20 cellular contexts compared by ENCODE assay signal in genomic region chrX:152876931-152877840, GRCh38. TPM values are rescaled to one million over a fixed set of nuclear protein-coding genes. Genes with fewer than 3 reads are reported as not detected.
DNase-seq lines count a peak whose midpoint lies in the region; ATAC-seq and TF ChIP-seq lines count a peak whose summit lies in the region.
"Had no signal": no experiment of that assay in that cellular context is flagged by ENCODE, and none has a peak within 500 bp of the region (broad histone marks: within the 10 kb centered on the region; RNA-seq: fewer than 3 reads in every experiment).

No MANE protein-coding gene starts in this region.

- POLR2A ChIA-PET in PC-9 (lab: Charles Lee; ENCODE audit: unreplicated experiment): no interaction called here

- H3K9me2 ChIP-seq in PC-9 (ENCODE audit: insufficient read depth): no peaks in the 10 kb centered on the region

- H3K4me2 ChIP-seq in PC-9: no peak overlapping the region

- no peak for TF ChIP-seq CTCF in RWPE2 (IDR thresholded peaks at IDR 0.05; ENCODE audit: poor library complexity, severe bottlenecking)
- no peak for TF ChIP-seq CTCF in epithelial cell of esophagus (IDR thresholded peaks at IDR 0.05; ENCODE audit: insufficient read depth, low read depth, low read length, missing control alignments)
- no peak for TF ChIP-seq CTCF in suprapubic skin (IDR thresholded peaks at IDR 0.05)
- TF ChIP-seq CTCF in PC-9 (conservative IDR thresholded peaks at IDR 0.05): no peak

- H3K27me3 ChIP-seq in RWPE2 (ENCODE audit: insufficient read depth, poor library complexity, severe bottlenecking): no peaks in the 10 kb centered on the region
- no peaks in the 10 kb centered on the region for H3K27me3 ChIP-seq in suprapubic skin
- H3K27me3 ChIP-seq in PC-9 (ENCODE audit: insufficient read depth, low read depth): no peaks in the 10 kb centered on the region
- H3K27me3 ChIP-seq: BE2C, Peyer's patch had no signal

- H3K36me3 ChIP-seq in RWPE2 (ENCODE audit: low read depth): no peaks in the 10 kb centered on the region
- no peaks in the 10 kb centered on the region for H3K36me3 ChIP-seq in suprapubic skin
- H3K36me3 ChIP-seq in PC-9 (ENCODE audit: low read depth): no peaks in the 10 kb centered on the region
- H3K36me3 ChIP-seq: BE2C, Peyer's patch had no signal

- H3K9me3 ChIP-seq in RWPE2 (ENCODE audit: severe bottlenecking) (no peaks in the 10 kb centered on the region), suprapubic skin (no peaks in the 10 kb centered on the region), PC-9 (ENCODE audit: insufficient read depth, low read depth) (no peaks in the 10 kb centered on the region)
- H3K9me3 ChIP-seq: BE2C, Peyer's patch had no signal

- WGBS in suprapubic skin: 80% methylated on average over 8 of the region's 10 CpGs

- TF ChIP-seq POLR2A in suprapubic skin (IDR thresholded peaks at IDR 0.05): no peak

- no peaks in the 10 kb centered on the region for H3K79me2 ChIP-seq in PC-9 (ENCODE audit: low read depth)

- CTCF ChIA-PET in PC-9 (lab: Charles Lee): no interaction called here

- no peak for TF ChIP-seq EP300 in suprapubic skin (IDR thresholded peaks at IDR 0.05)

- H3K4me1 ChIP-seq in RWPE2 (ENCODE audit: insufficient read depth, poor library complexity, severe bottlenecking) (peaks cover 7% of the 10 kb centered on the region), suprapubic skin (peaks cover 10% of the 10 kb centered on the region), PC-9 (replicated peaks; ENCODE audit: insufficient read depth) (no peaks in the 10 kb centered on the region)
- H3K4me1 ChIP-seq: BE2C, Peyer's patch had no signal

- peak; percentile 61 for ATAC-seq in RWPE2 (ENCODE audit: low read depth)
- ATAC-seq in left lobe of liver: peak; percentile 86
- ATAC-seq: K562, Right ventricle myocardium inferior had no signal

- H3K4me3 ChIP-seq in RWPE2 (ENCODE audit: severe bottlenecking) (no peak overlapping the region), epithelial cell of esophagus (ENCODE audit: low read length) (no peak overlapping the region), suprapubic skin (no peak overlapping the region), PC-9 (no peak overlapping the region)
- H3K4me3 ChIP-seq: K562, Peyer's patch had no signal

- no peak overlapping the region for H2AFZ ChIP-seq in PC-9

- intact Hi-C loops in PC-9 (cut with micrococcal nuclease; ENCODE audit: unreplicated experiment): no loop called here

- H4K20me1 ChIP-seq in PC-9 (ENCODE audit: insufficient read depth): no peaks in the 10 kb centered on the region

- no TSS peak for BruUV-seq in PC-9 (replicated peaks; lab: Mats Ljungman, UMichigan)

- H3K27ac ChIP-seq in RWPE2 (ENCODE audit: poor library complexity, severe bottlenecking) (no peak overlapping the region), suprapubic skin (peak overlapping the region; percentile 24), PC-9 (no peak overlapping the region)
- H3K27ac ChIP-seq: Peyer's patch had no signal

- DNase-seq in RWPE2 (ENCODE audit: low spot score) (no peak), epithelial cell of esophagus (ENCODE audit: low read depth) (peak; percentile 82), left lobe of liver (ENCODE audit: low spot score) (peak; percentile 63), suprapubic skin (ENCODE audit: low spot score in 2 of 2) (no peak), SIG-M5 (lab: John Stamatoyannopoulos, UW) (no peak), germinal center (ENCODE audit: low spot score) (no peak), NCI-H2196 treated with DMSO at 0.1 percent for 48 hours (lab: John Stamatoyannopoulos, UW; ENCODE audit: unreplicated experiment) (no peak), PC-9 (no peak)
- DNase-seq: BE2C, DMS79, MM.1S, NCI-H1092, NCI-H1436 treated with DMSO at 0.1 percent for 48 hours, NCI-H1930, NCI-H226, NCI-H510A treated with DMSO at 0.1 percent for 48 hours, NCI-H748 treated with DMSO at 0.1 percent for 48 hours had no signal

- H3F3A ChIP-seq in PC-9 (ENCODE audit: insufficient read depth, low read depth): no peaks in the 10 kb centered on the region

RNA-seq across cellular contexts. Expression of gene ZNF185, which starts 20.7 kb away (rescaled TPM):
- total RNA-seq in left lobe of liver: 0.96 TPM
- total RNA-seq in suprapubic skin: 10 to 100 TPM; 50.1 to 81.3 (median 66.1) TPM
- total RNA-seq in PC-9 (2021): 40.6 and 42.8 TPM in 2 replicates

RNA-seq across cellular contexts. Expression of gene NSDHL, which starts 46.3 kb away (rescaled TPM):
- total RNA-seq in left lobe of liver (22.0 TPM), suprapubic skin (10 to 100 TPM; 11.8 to 34.1 (median 22.4) TPM), PC-9 (2021) (40.9 and 55.1 TPM in 2 replicates)

RNA-seq across cellular contexts. Expression of gene CETN2, which starts 46.6 kb away (rescaled TPM):
- total RNA-seq in left lobe of liver (12.2 TPM), suprapubic skin (10 to 100 TPM in 3 of 4 donors, 1 to 10 TPM in 1; 8.9 to 24.1 (median 18.7) TPM), PC-9 (2021) (66.9 and 78.6 TPM in 2 replicates)

Comparison
In these comparisons a context has a peak if more than half of its experiments do, and no peak if none do; other contexts are left out.
1. DNase-seq: peak in epithelial cell of esophagus (single experiment) and left lobe of liver (single experiment); none in RWPE2 (single experiment), suprapubic skin (0 of 2), SIG-M5 (single experiment), germinal center (single experiment), NCI-H2196 treated with DMSO at 0.1 percent for 48 hours (single experiment) and PC-9 (0 of 2).
2. RNA of gene ZNF185, which starts 20.7 kb away (total RNA-seq): 50.1 to 81.3 TPM in suprapubic skin and 40.6 to 42.8 TPM in PC-9; 0.96 TPM in left lobe of liver (single experiment); every median in the first group is over 10 times any median in the second.